8 cellular contexts compared by ENCODE assay signal in the genomic region with DNA sequence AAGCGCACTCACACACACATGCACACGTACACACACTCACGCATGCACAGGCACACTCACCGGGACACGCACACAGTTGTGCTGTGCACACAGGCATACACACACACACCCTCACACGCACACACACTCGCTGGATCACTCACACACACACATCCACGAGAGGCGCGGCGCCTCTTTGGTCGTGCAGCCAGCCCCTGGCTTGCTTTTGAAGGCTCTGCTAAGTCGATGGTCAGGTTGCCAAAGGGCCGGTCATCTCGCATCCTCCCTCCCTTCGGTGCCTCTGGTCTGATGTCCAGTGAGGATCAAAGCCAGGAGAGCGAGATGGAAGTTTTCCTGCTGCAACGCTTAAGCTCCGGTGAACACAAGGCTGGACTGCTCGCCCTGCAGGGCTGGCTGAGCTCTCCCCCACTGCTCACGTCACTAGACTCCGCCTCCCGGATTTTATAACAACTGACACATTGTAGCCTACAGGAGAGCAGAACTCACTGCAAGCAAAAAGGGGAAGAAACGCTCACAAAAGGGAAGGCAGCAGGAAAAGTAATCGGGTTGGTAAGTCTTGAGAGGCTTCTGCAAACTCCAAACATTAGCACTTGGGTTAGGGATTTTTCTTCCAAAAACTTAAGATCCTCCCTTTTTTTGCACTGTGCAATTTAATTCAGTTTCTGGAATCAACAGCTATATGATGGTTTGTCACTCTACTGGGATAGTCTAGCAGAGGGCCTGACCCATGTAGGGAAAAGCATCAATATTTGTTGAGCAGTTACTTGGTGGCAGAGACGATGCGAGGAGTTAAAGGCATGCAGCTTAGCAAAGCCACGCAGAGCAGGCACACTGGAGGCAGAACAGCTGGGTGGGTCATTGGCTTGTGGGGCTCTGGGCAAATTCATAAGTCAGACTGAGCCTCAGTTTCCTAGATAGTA. TPM values are rescaled to one million over a fixed set of nuclear protein-coding genes. Genes with fewer than 3 reads are reported as not detected.
DNase-seq lines count a peak whose midpoint lies in the region; TF ChIP-seq lines count a peak whose summit lies in the region.

A gene (minus strand): TSS at position 374 of the 920 bp plus-strand sequence. CDS start 695 bp downstream, outside the sequence.

- H3K36me3 ChIP-seq in GM23248 (ENCODE audit: low read depth): no peaks in the 10 kb centered on the region

- no peak within 1 kb of the TSS for H3K27ac ChIP-seq in GM23248

- no peaks in the 10 kb centered on the region for H3K79me2 ChIP-seq in GM23248 (ENCODE audit: insufficient read depth)

- no peaks in the 10 kb centered on the region for H3K9me2 ChIP-seq in GM23248 (ENCODE audit: insufficient read depth)

- 2% methylated on average over 28 of the region's 28 CpGs for WGBS in GM23248 (ENCODE audit: low coverage in 1 of 2, low lambda C conversion rate in 2 of 2, missing lambda C conversion rate in 2 of 2), 2 experiments

- no peaks in the 10 kb centered on the region for H3K9me3 ChIP-seq in GM23248 (ENCODE audit: low read depth)

- peaks cover 25% of the 10 kb centered on the region for H3K4me1 Mint-ChIP-seq in activated T-helper 2 cell treated with anti-CD3 and anti-CD28 coated beads, Interferon-gamma antibody, Interleukin-2, Interleukin-4, amounts not matched to agents 10 μg/mL and 5 μg/mL and 100 μg/mL, durations not matched to agents 14 hours and 24 hours and 36 hours (ENCODE audit: low read depth)
- H3K4me1 Mint-ChIP-seq in nephron progenitor cell: peaks cover 92% of the 10 kb centered on the region
- H3K4me1 Mint-ChIP-seq in stimulated activated naive CD8-positive, alpha-beta T cell treated with anti-CD3 and anti-CD28 coated beads, Interleukin-15, Interleukin-2, amounts not matched to agents 100 ng/mL and 50 ng/mL, for 24 hours (ENCODE audit: low read depth): peaks cover 19% of the 10 kb centered on the region

- in situ Hi-C loops in GM23248 (cut with MboI): no loop called here

- no peak for TF ChIP-seq CTCF in nephron progenitor cell (IDR thresholded peaks at IDR 0.05)

- intact Hi-C loops in activated T-helper 2 cell treated with anti-CD3 and anti-CD28 coated beads, Interferon-gamma antibody, Interleukin-2, Interleukin-4, amounts not matched to agents 10 μg/mL and 5 μg/mL and 100 μg/mL, durations not matched to agents 14 hours and 24 hours and 36 hours (cut with micrococcal nuclease): loop anchor here (1.0 to 2.0 kb wide), 2 partner anchors 25 to 81 kb away; no protein-coding TSS in a partner anchor

- no peaks in the 10 kb centered on the region for H3K36me3 Mint-ChIP-seq in activated T-helper 2 cell treated with anti-CD3 and anti-CD28 coated beads, Interferon-gamma antibody, Interleukin-2, Interleukin-4, amounts not matched to agents 10 μg/mL and 5 μg/mL and 100 μg/mL, durations not matched to agents 14 hours and 24 hours and 36 hours (ENCODE audit: low read depth)
- H3K36me3 Mint-ChIP-seq in nephron progenitor cell (ENCODE audit: low read depth): peaks cover 5% of the 10 kb centered on the region
- no peaks in the 10 kb centered on the region for H3K36me3 Mint-ChIP-seq in stimulated activated naive CD8-positive, alpha-beta T cell treated with anti-CD3 and anti-CD28 coated beads, Interleukin-15, Interleukin-2, amounts not matched to agents 100 ng/mL and 50 ng/mL, for 24 hours (ENCODE audit: low read depth)

- peak within 1 kb of the TSS; percentile 74 for H3K4me3 ChIP-seq in GM23248

- DNase-seq in DMS79 treated with DMSO at 0.1 percent for 48 hours (lab: John Stamatoyannopoulos, UW): peak; percentile 84
- peak; percentile 95 for DNase-seq in GM23248
- DNase-seq in Kasumi-1 (lab: John Stamatoyannopoulos, UW): peak; percentile 99
- DNase-seq in RPMI8226: peak; percentile 86
- peak; percentile 79 for DNase-seq in activated T-helper 2 cell treated with anti-CD3 and anti-CD28 coated beads, Interferon-gamma antibody, Interleukin-2, Interleukin-4, amounts not matched to agents 10 μg/mL and 5 μg/mL and 100 μg/mL, durations not matched to agents 14 hours and 24 hours and 36 hours (ENCODE audit: low spot score)
- DNase-seq in fibroblast of the conjunctiva (ENCODE audit: low read depth): peak; percentile 73
- peak; percentile 84 for DNase-seq in nephron progenitor cell

- H4K20me1 ChIP-seq in GM23248 (ENCODE audit: insufficient read depth): no peaks in the 10 kb centered on the region

- H3K9me3 Mint-ChIP-seq in activated T-helper 2 cell treated with anti-CD3 and anti-CD28 coated beads, Interferon-gamma antibody, Interleukin-2, Interleukin-4, amounts not matched to agents 10 μg/mL and 5 μg/mL and 100 μg/mL, durations not matched to agents 14 hours and 24 hours and 36 hours: no peaks in the 10 kb centered on the region
- H3K9me3 Mint-ChIP-seq in nephron progenitor cell: no peaks in the 10 kb centered on the region
- H3K9me3 Mint-ChIP-seq in stimulated activated naive CD8-positive, alpha-beta T cell treated with anti-CD3 and anti-CD28 coated beads, Interleukin-15, Interleukin-2, amounts not matched to agents 100 ng/mL and 50 ng/mL, for 24 hours: no peaks in the 10 kb centered on the region

- no peaks in the 10 kb centered on the region; the same call in 1 of the 2 replicates for H3F3A ChIP-seq in GM23248 (ENCODE audit: insufficient read depth)

- H3K27me3 Mint-ChIP-seq in activated T-helper 2 cell treated with anti-CD3 and anti-CD28 coated beads, Interferon-gamma antibody, Interleukin-2, Interleukin-4, amounts not matched to agents 10 μg/mL and 5 μg/mL and 100 μg/mL, durations not matched to agents 14 hours and 24 hours and 36 hours (ENCODE audit: low read depth): peaks cover 13% of the 10 kb centered on the region
- H3K27me3 Mint-ChIP-seq in nephron progenitor cell (ENCODE audit: low read depth, poor library complexity): peaks cover 6% of the 10 kb centered on the region
- peaks cover 3% of the 10 kb centered on the region for H3K27me3 Mint-ChIP-seq in stimulated activated naive CD8-positive, alpha-beta T cell treated with anti-CD3 and anti-CD28 coated beads, Interleukin-15, Interleukin-2, amounts not matched to agents 100 ng/mL and 50 ng/mL, for 24 hours

- peaks cover 14% of the 10 kb centered on the region; the same call in 1 of the 2 replicates for H3K27me3 ChIP-seq in GM23248 (replicated peaks; ENCODE audit: insufficient read depth)

- no peak within 1 kb of the TSS for H3K27ac Mint-ChIP-seq in activated T-helper 2 cell treated with anti-CD3 and anti-CD28 coated beads, Interferon-gamma antibody, Interleukin-2, Interleukin-4, amounts not matched to agents 10 μg/mL and 5 μg/mL and 100 μg/mL, durations not matched to agents 14 hours and 24 hours and 36 hours
- H3K27ac Mint-ChIP-seq in nephron progenitor cell: peak within 1 kb of the TSS; percentile 50
- no peak within 1 kb of the TSS for H3K27ac Mint-ChIP-seq in stimulated activated naive CD8-positive, alpha-beta T cell treated with anti-CD3 and anti-CD28 coated beads, Interleukin-15, Interleukin-2, amounts not matched to agents 100 ng/mL and 50 ng/mL, for 24 hours

- H3K9ac ChIP-seq in GM23248: peak within 1 kb of the TSS; percentile 42

- peak within 1 kb of the TSS; percentile 85 for H3K4me3 Mint-ChIP-seq in activated T-helper 2 cell treated with anti-CD3 and anti-CD28 coated beads, Interferon-gamma antibody, Interleukin-2, Interleukin-4, amounts not matched to agents 10 μg/mL and 5 μg/mL and 100 μg/mL, durations not matched to agents 14 hours and 24 hours and 36 hours (ENCODE audit: low read depth)
- H3K4me3 Mint-ChIP-seq in nephron progenitor cell: peak within 1 kb of the TSS; percentile 95
- peak within 1 kb of the TSS; percentile 80 for H3K4me3 Mint-ChIP-seq in stimulated activated naive CD8-positive, alpha-beta T cell treated with anti-CD3 and anti-CD28 coated beads, Interleukin-15, Interleukin-2, amounts not matched to agents 100 ng/mL and 50 ng/mL, for 24 hours

- peaks cover 21% of the 10 kb centered on the region for H3K4me1 ChIP-seq in GM23248 (ENCODE audit: insufficient read depth)

- H3K4me2 ChIP-seq in GM23248 (ENCODE audit: unreplicated experiment): peak within 1 kb of the TSS; percentile 92

- H2AFZ ChIP-seq in GM23248: peak within 1 kb of the TSS; percentile 76

RNA-seq across cellular contexts. Expression of the gene that starts here (rescaled TPM):
- total RNA-seq in GM23248 (2014; rRNA removed; shearing (Covaris generic)): 0.13 and 1.7 TPM in 2 replicates
- polyA plus RNA-seq in GM23248 (2016; fragmentation: Nextera tagmentation; extraction: Ambion mirVana): 0.89 and 0.91 TPM in 2 replicates
- total RNA-seq in activated T-helper 2 cell treated with anti-CD3 and anti-CD28 coated beads, Interferon-gamma antibody, Interleukin-2, Interleukin-4, amounts not matched to agents 10 μg/mL and 5 μg/mL and 100 μg/mL, durations not matched to agents 14 hours and 24 hours and 36 hours: 0.71 and 0.85 TPM in 2 replicates

Comparison
In these comparisons a context has a peak if more than half of its experiments do, and no peak if none do; other contexts are left out.
1. Peak in DNase-seq in activated T-helper 2 cell treated with anti-CD3 and anti-CD28 coated beads, Interferon-gamma antibody, Interleukin-2, Interleukin-4, amounts not matched to agents 10 μg/mL and 5 μg/mL and 100 μg/mL, durations not matched to agents 14 hours and 24 hours and 36 hours; RNA of the gene not detected or under 1 TPM.